In genomic region chr4:139453371-139454110, GRCh38 we compare ENCODE assay signal across 8 cellular contexts. TPM values are rescaled to one million over a fixed set of nuclear protein-coding genes. Genes with fewer than 3 reads are reported as not detected.
A peak's percentile ranks its signal among the peaks of the same experiment; 100 is the strongest.
DNase-seq lines count a peak whose midpoint lies in the region; ATAC-seq and TF ChIP-seq lines count a peak whose summit lies in the region.

No MANE protein-coding gene starts in this region.

- H3K36me3 ChIP-seq in IMR-90 (ENCODE audit: control insufficient read depth, insufficient read depth, low read length), result no peaks in the 10 kb centered on the region
- no peaks in the 10 kb centered on the region for H3K36me3 ChIP-seq in OCI-LY3 (replicated peaks; ENCODE audit: low read depth, low read length)

- dilution Hi-C loops in IMR-90 (cut with HindIII; ENCODE audit: low sequenced_read_pairs, unreplicated experiment), result no loop called here

- H2AFZ ChIP-seq in IMR-90 (replicated peaks; ENCODE audit: low read length, poor library complexity) (peak overlapping the region; percentile 97), OCI-LY3 (ENCODE audit: low read depth, low read length) (peak overlapping the region; percentile 83)

- H3K9me1 ChIP-seq in IMR-90 (ENCODE audit: insufficient read depth, low read length), result peaks cover 4% of the 10 kb centered on the region; the same call in 1 of the 2 replicates

- no TSS peak for BruUV-seq in IMR-90 (replicated peaks; lab: Mats Ljungman, UMichigan)

- peak overlapping the region; percentile 72 for H4K5ac ChIP-seq in IMR-90 (ENCODE audit: low read depth, low read length)

- peak overlapping the region; percentile 75 for H3K56ac ChIP-seq in IMR-90 (ENCODE audit: extremely low read depth, insufficient read depth, low read length)

- H3K79me2 ChIP-seq in OCI-LY3 (ENCODE audit: low read length), result peaks cover 14% of the 10 kb centered on the region

- peak overlapping the region; percentile 84 for H4K91ac ChIP-seq in IMR-90 (ENCODE audit: insufficient read depth, low read depth, low read length)

- peak overlapping the region; percentile 86 for H3K4ac ChIP-seq in IMR-90 (ENCODE audit: low read depth, low read length)

- 0 out of 2 replicates have a peak overlapping the region, but pooled peaks have one; percentile 30 for H2BK20ac ChIP-seq in IMR-90 (ENCODE audit: low read depth, low read length)

- no peak for TF ChIP-seq RAD21 in IMR-90 (IDR thresholded peaks at IDR 0.05; ENCODE audit: low read length)

- ATAC-seq in GM21529 (IDR thresholded peaks at IDR 0.05; ENCODE audit: unreplicated experiment) (peak; percentile 87), IMR-90 (ENCODE audit: low read depth) (peak; percentile 94)

- in situ Hi-C loops in IMR-90 (cut with MboI; ENCODE audit: low sequenced_read_pairs), result no loop called here

- H3K4me3 ChIP-seq in IMR-90 (ENCODE audit: insufficient read depth, low read depth, low read length), result peak overlapping the region; percentile 86
- peak overlapping the region; percentile 80 for H3K4me3 ChIP-seq in OCI-LY3 (ENCODE audit: low read length)
- H3K4me3 ChIP-seq in epithelial cell of esophagus (ENCODE audit: low read length), result peak overlapping the region; percentile 91
- H3K4me3 ChIP-seq in mononuclear cell (ENCODE audit: low read length), result peak overlapping the region; percentile 82

- H3K27ac ChIP-seq in IMR-90 (ENCODE audit: insufficient read depth, low read length) (peak overlapping the region; percentile 94), OCI-LY3 (ENCODE audit: low read length) (peak overlapping the region; percentile 81)

- intact Hi-C loops in IMR-90 (cut with micrococcal nuclease), result loop anchor here (2.0 to 5.0 kb wide), 2 partner anchors 73 to 276 kb away; partner anchors contain the start of gene ELF2

- H3K27me3 ChIP-seq in IMR-90 (ENCODE audit: control insufficient read depth, insufficient read depth, low read length) (no peaks in the 10 kb centered on the region), OCI-LY3 (ENCODE audit: low read depth, low read length) (no peaks in the 10 kb centered on the region), mononuclear cell (ENCODE audit: insufficient read depth, low read length) (no peaks in the 10 kb centered on the region)

- H3K9ac ChIP-seq in IMR-90 (ENCODE audit: low read depth, low read length), result peak overlapping the region; percentile 96
- H3K9ac ChIP-seq in OCI-LY3 (ENCODE audit: low read length), result peak overlapping the region; percentile 74

- H3K18ac ChIP-seq in IMR-90 (ENCODE audit: low read depth, low read length), result peak overlapping the region; percentile 72

- H2AK5ac ChIP-seq in IMR-90 (ENCODE audit: low read depth, low read length), result peak overlapping the region; percentile 23; the same call in 1 of the 2 replicates

- no peak for TF ChIP-seq CTCF in IMR-90 (conservative IDR thresholded peaks at IDR 0.05; ENCODE audit: low read depth, low read length)
- peak; percentile 37; the same call in 1 of the 2 replicates for TF ChIP-seq CTCF in OCI-LY3 (IDR thresholded peaks at IDR 0.05; ENCODE audit: low read depth, low read length)
- TF ChIP-seq CTCF in epithelial cell of esophagus (IDR thresholded peaks at IDR 0.05; ENCODE audit: insufficient read depth, low read depth, low read length, missing control alignments), result peak; percentile 2

- H2BK15ac ChIP-seq in IMR-90 (ENCODE audit: low read depth, low read length), result no peak overlapping the region; the same call in 2 of the 3 replicates

- H3K14ac ChIP-seq in IMR-90 (replicated peaks; ENCODE audit: low read depth, low read length), result peak overlapping the region; percentile 92

- POLR2A ChIA-PET in IMR-90 (lab: Charles Lee; ENCODE audit: unreplicated experiment), result no interaction called here

- peak overlapping the region; percentile 63 to 85 for H4K8ac ChIP-seq in IMR-90 (ENCODE audit: low read depth in 2 of 2, low read length in 2 of 2)

- TF ChIP-seq POLR2A in IMR-90 (IDR thresholded peaks at IDR 0.05; ENCODE audit: low read depth, low read length), result peak; percentile 94

- H2AK9ac ChIP-seq in IMR-90 (replicated peaks; ENCODE audit: low read depth, low read length, poor library complexity), result peak overlapping the region; percentile 88

- 1% methylated on average over 39 of the region's 76 CpGs; no CpG with 5 or more reads in 1 of the 2 experiments for WGBS in IMR-90 (ENCODE audit: extremely low coverage in 2 of 2, insufficient read length in 1 of 2), 2 experiments

- H3K4me1 ChIP-seq in IMR-90 (ENCODE audit: control insufficient read depth, insufficient read depth, low read length), result peaks cover 3% of the 10 kb centered on the region
- peaks cover 33% of the 10 kb centered on the region for H3K4me1 ChIP-seq in OCI-LY3 (ENCODE audit: low read length)
- peaks cover 45% of the 10 kb centered on the region for H3K4me1 ChIP-seq in mononuclear cell (ENCODE audit: insufficient read depth, low read length)

- peak overlapping the region; percentile 92 for H2BK120ac ChIP-seq in IMR-90 (ENCODE audit: low read depth, low read length)

- H3K9me3 ChIP-seq in IMR-90 (ENCODE audit: control insufficient read depth, insufficient read depth, low read length) (no peaks in the 10 kb centered on the region), OCI-LY3 (ENCODE audit: insufficient read depth, low read length) (no peaks in the 10 kb centered on the region), mononuclear cell (ENCODE audit: low read depth, low read length) (no peaks in the 10 kb centered on the region)

- CTCF ChIA-PET in IMR-90 (lab: Yijun Ruan, JAX), result interaction anchor here (0.6 kb wide), 1 partner anchor 32 kb away, joined by 3 read pairs; no protein-coding TSS in a partner anchor

- H2BK5ac ChIP-seq in IMR-90 (ENCODE audit: low read depth, low read length, poor library complexity, severe bottlenecking), result peak overlapping the region; percentile 98

- H3K4me2 ChIP-seq in IMR-90 (ENCODE audit: low read depth, low read length) (peak overlapping the region; percentile 93), OCI-LY3 (ENCODE audit: low read length) (peak overlapping the region; percentile 87)

- DNase-seq in DMS153 treated with DMSO at 0.1 percent for 48 hours (lab: John Stamatoyannopoulos, UW; ENCODE audit: unreplicated experiment), result peak; percentile 94
- peak; percentile 97 for DNase-seq in IMR-90
- DNase-seq in activated T-cell treated with anti-CD3 and anti-CD28 coated beads for 4 hours, result peak; percentile 94
- DNase-seq in epithelial cell of esophagus (ENCODE audit: low read depth), result peak; percentile 99
- peak; percentile 95 for DNase-seq in stimulated activated CD8-positive, alpha-beta memory T cell treated with anti-CD3 and anti-CD28 coated beads, Interleukin-2, amount 100 ng/mL, for 48 hours (ENCODE audit: low read depth in 2 of 2)

- H4K20me1 ChIP-seq in IMR-90 (ENCODE audit: insufficient read depth, low read length), result no peaks in the 10 kb centered on the region; the same call in 1 of the 2 replicates
- H4K20me1 ChIP-seq in OCI-LY3 (ENCODE audit: insufficient read depth, low read length), result no peaks in the 10 kb centered on the region

- peaks cover 21 to 64% of the 10 kb centered on the region in 2 experiments for H3K79me1 ChIP-seq in IMR-90 (ENCODE audit: low read depth in 1 of 2, low read length in 2 of 2)

- peak overlapping the region; percentile 78 for H3K23ac ChIP-seq in IMR-90 (ENCODE audit: low read depth, low read length)

TF ChIP-seq in IMR-90, 13 proteins besides CTCF, POLR2A, EP300 and RAD21:
- TF ChIP-seq CEBPB (IDR thresholded peaks at IDR 0.05; ENCODE audit: low read depth, low read length) (no peak), MAFK (IDR thresholded peaks at IDR 0.05; ENCODE audit: low read depth, low read length) (no peak), USF2 (IDR thresholded peaks at IDR 0.05; ENCODE audit: low read depth, low read length) (0 out of 2 replicates have a peak, but pooled peaks have one; percentile 9), SMC3 (IDR thresholded peaks at IDR 0.05; ENCODE audit: low read depth, low read length) (no peak), NFE2L2 (IDR thresholded peaks at IDR 0.05; ENCODE audit: low read depth, low read length) (no peak), FOS (IDR thresholded peaks at IDR 0.05; ENCODE audit: low read depth, low read length) (0 out of 2 replicates have a peak, but pooled peaks have one; percentile 5), MAZ (IDR thresholded peaks at IDR 0.05; ENCODE audit: borderline replicate concordance, low read depth, low read length) (peak; percentile 32; the same call in 1 of the 2 replicates), MXI1 (IDR thresholded peaks at IDR 0.05; ENCODE audit: borderline replicate concordance, low read depth, low read length) (peak; percentile 64; the same call in 1 of the 2 replicates), CHD1 (IDR thresholded peaks at IDR 0.05; ENCODE audit: low read depth, low read length) (no peak), RFX5 (IDR thresholded peaks at IDR 0.05; ENCODE audit: low read depth, low read length) (no peak), RCOR1 (IDR thresholded peaks at IDR 0.05; ENCODE audit: insufficient replicate concordance, low read length) (no peak), BHLHE40 (IDR thresholded peaks at IDR 0.05; ENCODE audit: low read depth, low read length) (no peak), ELK1 (IDR thresholded peaks at IDR 0.05; ENCODE audit: borderline replicate concordance, low read depth, low read length) (no peak)
TF ChIP-seq in IMR-90: peak in this region for 4.

RNA-seq across cellular contexts. Expression of gene RAB33B, which starts 0.4 kb away (rescaled TPM):
- total RNA-seq in IMR-90 (2012; rRNA removed), result 7.3 and 11.4 TPM in 2 replicates
- polyA plus RNA-seq in IMR-90 (2012; rRNA removed), result 3.2 and 3.7 TPM in 2 replicates
- 1.4 and 1.5 TPM in 2 replicates for polyA plus RNA-seq in IMR-90 (2012; cell fraction: cytosol; rRNA removed)
- polyA plus RNA-seq in IMR-90 (2012; cell fraction: nucleus; rRNA removed; ENCODE audit: low replicate concordance), result 2.0 and 3.0 TPM in 2 replicates
- 24.9 TPM for total RNA-seq in mononuclear cell

Comparison
In these comparisons a context has a peak if more than half of its experiments do, and no peak if none do; other contexts are left out.
1. Peak in every context shown above with its lines: DNase-seq, ATAC-seq, H3K4me3 ChIP-seq and H3K27ac ChIP-seq.